Comparison of ENCODE assay signal across 11 cellular contexts in the genomic region with DNA sequence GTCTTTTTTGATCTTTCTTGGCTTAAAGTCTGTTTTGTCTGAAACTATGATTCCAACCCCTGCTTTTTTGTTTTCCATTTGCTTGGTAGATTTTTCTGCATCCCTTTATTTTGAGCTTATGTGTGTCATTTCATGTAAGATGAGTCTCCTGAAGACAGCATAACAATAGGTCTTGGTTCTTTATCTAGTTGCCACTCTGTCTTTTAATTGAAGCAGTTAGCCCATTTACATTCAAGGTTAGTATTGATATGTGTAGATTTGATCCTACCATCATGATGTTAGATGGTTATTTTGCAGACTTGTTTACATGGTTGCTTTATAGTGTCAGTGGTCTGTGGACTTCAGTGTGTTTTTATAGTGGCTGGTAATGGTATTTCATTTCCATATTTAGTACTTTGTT.
"Had no signal": no experiment of that assay in that cellular context is flagged by ENCODE, and none has a peak within 500 bp of the region (broad histone marks: within the 10 kb centered on the region; RNA-seq: fewer than 3 reads in every experiment).

No MANE protein-coding gene starts in this region.

- H3K4me1 Mint-ChIP-seq: GM23338 had no signal

- H3K9me3 ChIP-seq: HAP-1 had no signal

- DNase-seq: GM23248, GOT3, H7, H9, HCEC 1CT, HFFc6 had no signal

- H3K27ac ChIP-seq: GM23248 had no signal

- H3K9ac ChIP-seq: GM23248 had no signal

- FAIRE-seq: H1, H54 had no signal

- H3K27ac Mint-ChIP-seq: GM23338, H9, HFFc6 had no signal

- H3K4me3 Mint-ChIP-seq: GM23338, H9, HFFc6 had no signal

- H3K36me3 ChIP-seq: HAP-1 had no signal

- H3K4me3 ChIP-seq: GM23248, GM23338, HAP-1 had no signal

- ATAC-seq: GM23338, HCT116 had no signal
